ENCODE assay signal across 19 cellular contexts in genomic region chr20:61674688-61675087, GRCh38.
"Had no signal": no experiment of that assay in that cellular context is flagged by ENCODE, and none has a peak within 500 bp of the region (broad histone marks: within the 10 kb centered on the region; RNA-seq: fewer than 3 reads in every experiment).

No MANE protein-coding gene starts in this region.

- H3K27ac Mint-ChIP-seq: T-helper 17 cell had no signal

- H3K4me1 Mint-ChIP-seq: T-helper 17 cell had no signal

- H3K27me3 Mint-ChIP-seq: T-helper 17 cell had no signal

- H3K4me3 Mint-ChIP-seq: T-helper 17 cell had no signal

- DNase-seq: IMR-90, Kasumi-1, MM.1S, NCI-H1105 treated with DMSO at 0.1 percent for 48 hours, NCI-H1417 treated with DMSO at 0.1 percent for 48 hours, NCI-H146, NCI-H1694 treated with DMSO at 0.1 percent for 48 hours, NCI-H1930, NCI-H2081, NCI-H2107, NCI-H2171 treated with DMSO at 0.1 percent for 48 hours, NCI-H446, NCI-H510A, NCI-H524 treated with DMSO at 0.1 percent for 48 hours, NCI-H774, SHP77, SJCRH30, T-helper 1 cell, T-helper 17 cell had no signal
